ENCODE assay signal across 21 cellular contexts in the genomic region with DNA sequence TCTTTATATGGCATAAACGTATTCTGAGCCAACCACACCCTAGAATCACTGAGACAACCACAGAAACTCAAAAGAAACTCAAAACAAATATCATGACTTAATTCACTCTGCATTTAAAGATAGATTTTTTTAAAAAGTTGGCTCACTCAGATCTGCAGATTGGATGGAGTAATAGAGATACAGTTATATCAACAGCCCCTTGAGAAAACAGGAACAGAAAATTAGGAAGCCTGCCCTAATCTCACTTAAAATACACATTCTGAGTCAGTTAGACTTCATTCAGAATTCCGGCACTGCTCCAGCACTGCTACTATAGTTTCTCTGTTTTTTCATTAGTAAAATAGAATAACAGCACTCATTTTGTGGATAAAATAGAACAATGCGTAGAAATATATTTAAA.
A peak's percentile ranks its signal among the peaks of the same experiment; 100 is the strongest.
DNase-seq lines count a peak whose midpoint lies in the region; ATAC-seq and TF ChIP-seq lines count a peak whose summit lies in the region.
"Had no signal": no experiment of that assay in that cellular context is flagged by ENCODE, and none has a peak within 500 bp of the region (broad histone marks: within the 10 kb centered on the region; RNA-seq: fewer than 3 reads in every experiment).

No MANE protein-coding gene starts in this region.

- H3K27me3 Mint-ChIP-seq in mesothelial cell of epicardium (ENCODE audit: low read depth) = peaks cover 4% of the 10 kb centered on the region

- ATAC-seq in GM19455 (IDR thresholded peaks at IDR 0.05; ENCODE audit: unreplicated experiment) (peak; percentile 60), HG03442 (IDR thresholded peaks at IDR 0.05; ENCODE audit: unreplicated experiment) (peak; percentile 52), psoas muscle (no peak)
- ATAC-seq: activated T-cell treated with anti-CD3 and anti-CD28 coated beads, Interleukin-2, amount 50 U/mL, for 4 hours; sciatic nerve had no signal

- CTCF ChIA-PET in PC-9 (lab: Charles Lee) = no interaction called here

- H3K36me3 ChIP-seq in PC-9 (ENCODE audit: low read depth) (no peaks in the 10 kb centered on the region), psoas muscle (ENCODE audit: insufficient read depth in 1 of 2, low read depth in 1 of 2) (peaks cover 0 to 2% of the 10 kb centered on the region in 2 donors), testis (ENCODE audit: low read depth, missing control alignments) (no peaks in the 10 kb centered on the region)
- H3K36me3 ChIP-seq: neural progenitor cell, upper lobe of left lung had no signal

- intact Hi-C loops in PC-9 (cut with micrococcal nuclease; ENCODE audit: unreplicated experiment) = no loop called here
- intact Hi-C loops in psoas muscle (cut with DNase I) = no loop called here
- intact Hi-C loops in testis (cut with DNase I; ENCODE audit: low total_unique reads) = no loop called here

- POLR2A ChIA-PET in PC-9 (lab: Charles Lee; ENCODE audit: unreplicated experiment) = interaction anchor here (0.6 kb wide), 1 partner anchor 758 kb away, joined by 13 read pairs; no protein-coding TSS in a partner anchor

- H3K79me2 ChIP-seq in PC-9 (ENCODE audit: low read depth) = no peaks in the 10 kb centered on the region

- TF ChIP-seq POLR2A in testis (IDR thresholded peaks at IDR 0.05) = no peak

- H3K4me3 Mint-ChIP-seq in mesothelial cell of epicardium = no peak overlapping the region
- H3K4me3 Mint-ChIP-seq: activated naive CD8-positive, alpha-beta T cell treated with anti-CD3 and anti-CD28 coated beads for 36 hours; activated T-cell treated with anti-CD3 and anti-CD28 coated beads, Interleukin-2, amount 50 U/mL, for 4 hours; endodermal cell; neural progenitor cell had no signal

- H3K4me3 ChIP-seq in PC-9 = no peak overlapping the region
- H3K4me3 ChIP-seq in fibroblast of the aortic adventitia (ENCODE audit: low read depth, low read length) = no peak overlapping the region
- H3K4me3 ChIP-seq in foreskin fibroblast (ENCODE audit: low read depth in 1 of 2, low read length in 2 of 2) = no peak overlapping the region
- H3K4me3 ChIP-seq in psoas muscle = no peak overlapping the region
- H3K4me3 ChIP-seq in testis = no peak overlapping the region
- H3K4me3 ChIP-seq: neural progenitor cell, upper lobe of left lung had no signal

- 66 to 76% (median 71%) methylated on average over 3 of the region's 3 CpGs for WGBS in psoas muscle, 3 donors
- WGBS in testis, 2 donors = 68 to 72% methylated on average over 3 of the region's 3 CpGs

- H3K4me2 ChIP-seq in PC-9 = no peak overlapping the region
- H3K4me2 ChIP-seq: neural progenitor cell had no signal

- no peaks in the 10 kb centered on the region for H3K9me2 ChIP-seq in PC-9 (ENCODE audit: insufficient read depth)

- DNase-seq in PC-9 (no peak), fibroblast of the aortic adventitia (ENCODE audit: low read depth) (peak; percentile 47), foreskin fibroblast (no peak), psoas muscle (no peak), testis (no peak), mesothelial cell of epicardium (ENCODE audit: low spot score in 2 of 2, unreplicated experiment in 2 of 2) (no peak)
- DNase-seq: activated naive CD8-positive, alpha-beta T cell treated with anti-CD3 and anti-CD28 coated beads for 36 hours; activated T-cell treated with anti-CD3 and anti-CD28 coated beads, Interleukin-2, amount 50 U/mL, for 4 hours; Caco-2; central memory CD4-positive, alpha-beta T cell; endodermal cell; mesendoderm; NCI-H1930; SHP77; stimulated activated CD4-positive, alpha-beta T cell treated with anti-CD3 and anti-CD28 coated beads, Interleukin-4, amount 100 ng/mL, for 4 hours; T-helper 9 cell; upper lobe of left lung had no signal

- H3K27ac ChIP-seq in PC-9 = no peak overlapping the region
- no peak overlapping the region for H3K27ac ChIP-seq in psoas muscle
- no peak overlapping the region for H3K27ac ChIP-seq in testis
- H3K27ac ChIP-seq: neural progenitor cell, upper lobe of left lung had no signal

- no TSS peak for BruUV-seq in PC-9 (replicated peaks; lab: Mats Ljungman, UMichigan)

- H3K4me1 ChIP-seq in PC-9 (replicated peaks; ENCODE audit: insufficient read depth) (no peaks in the 10 kb centered on the region), psoas muscle (peaks cover 7% of the 10 kb centered on the region), testis (no peaks in the 10 kb centered on the region)
- H3K4me1 ChIP-seq: Caco-2, upper lobe of left lung had no signal

- H3K9me3 Mint-ChIP-seq in mesothelial cell of epicardium = no peaks in the 10 kb centered on the region
- H3K9me3 Mint-ChIP-seq: activated naive CD8-positive, alpha-beta T cell treated with anti-CD3 and anti-CD28 coated beads for 36 hours; activated T-cell treated with anti-CD3 and anti-CD28 coated beads, Interleukin-2, amount 50 U/mL, for 4 hours; endodermal cell; neural progenitor cell had no signal

- 0 out of 2 replicates have a peak overlapping the region, but pooled peaks have one; percentile 25 for H2AFZ ChIP-seq in PC-9

- no peaks in the 10 kb centered on the region for H3K27me3 ChIP-seq in PC-9 (ENCODE audit: insufficient read depth, low read depth)
- H3K27me3 ChIP-seq in psoas muscle (ENCODE audit: insufficient read depth in 3 of 3, low read length in 2 of 3) = no peaks in the 10 kb centered on the region
- H3K27me3 ChIP-seq in testis = no peaks in the 10 kb centered on the region
- H3K27me3 ChIP-seq: neural progenitor cell, upper lobe of left lung had no signal

- H3K36me3 Mint-ChIP-seq in mesothelial cell of epicardium = no peaks in the 10 kb centered on the region
- H3K36me3 Mint-ChIP-seq: activated naive CD8-positive, alpha-beta T cell treated with anti-CD3 and anti-CD28 coated beads for 36 hours; neural progenitor cell had no signal

- TF ChIP-seq CTCF in PC-9 (conservative IDR thresholded peaks at IDR 0.05) = no peak
- TF ChIP-seq CTCF in fibroblast of the aortic adventitia (IDR thresholded peaks at IDR 0.05; ENCODE audit: insufficient read depth, low read length) = no peak
- TF ChIP-seq CTCF in foreskin fibroblast (IDR thresholded peaks at IDR 0.05; ENCODE audit: low read depth, low read length) = no peak
- TF ChIP-seq CTCF in psoas muscle (IDR thresholded peaks at IDR 0.05) = no peak
- TF ChIP-seq CTCF in testis (IDR thresholded peaks at IDR 0.05) = no peak
- no peak for TF ChIP-seq CTCF in mesothelial cell of epicardium (IDR thresholded peaks at IDR 0.05; ENCODE audit: unreplicated experiment)

- H4K20me1 ChIP-seq in PC-9 (ENCODE audit: insufficient read depth) = no peaks in the 10 kb centered on the region

- H3K4me1 Mint-ChIP-seq in mesothelial cell of epicardium = peaks cover 9% of the 10 kb centered on the region
- H3K4me1 Mint-ChIP-seq: activated naive CD8-positive, alpha-beta T cell treated with anti-CD3 and anti-CD28 coated beads for 36 hours; neural progenitor cell had no signal

- no peak overlapping the region for H3K27ac Mint-ChIP-seq in mesothelial cell of epicardium
- H3K27ac Mint-ChIP-seq: activated naive CD8-positive, alpha-beta T cell treated with anti-CD3 and anti-CD28 coated beads for 36 hours; endodermal cell; neural progenitor cell had no signal

- H3K9me3 ChIP-seq in PC-9 (ENCODE audit: insufficient read depth, low read depth) (no peaks in the 10 kb centered on the region), psoas muscle (no peaks in the 10 kb centered on the region), testis (no peaks in the 10 kb centered on the region)
- H3K9me3 ChIP-seq: Caco-2, upper lobe of left lung had no signal

- no peaks in the 10 kb centered on the region for H3F3A ChIP-seq in PC-9 (ENCODE audit: insufficient read depth, low read depth)

Comparison
In these comparisons a context has a peak if more than half of its experiments do, and no peak if none do; other contexts are left out.
1. ATAC-seq: peak in GM19455 (single experiment) and HG03442 (single experiment); none in psoas muscle (0 of 4).